In the genomic region with DNA sequence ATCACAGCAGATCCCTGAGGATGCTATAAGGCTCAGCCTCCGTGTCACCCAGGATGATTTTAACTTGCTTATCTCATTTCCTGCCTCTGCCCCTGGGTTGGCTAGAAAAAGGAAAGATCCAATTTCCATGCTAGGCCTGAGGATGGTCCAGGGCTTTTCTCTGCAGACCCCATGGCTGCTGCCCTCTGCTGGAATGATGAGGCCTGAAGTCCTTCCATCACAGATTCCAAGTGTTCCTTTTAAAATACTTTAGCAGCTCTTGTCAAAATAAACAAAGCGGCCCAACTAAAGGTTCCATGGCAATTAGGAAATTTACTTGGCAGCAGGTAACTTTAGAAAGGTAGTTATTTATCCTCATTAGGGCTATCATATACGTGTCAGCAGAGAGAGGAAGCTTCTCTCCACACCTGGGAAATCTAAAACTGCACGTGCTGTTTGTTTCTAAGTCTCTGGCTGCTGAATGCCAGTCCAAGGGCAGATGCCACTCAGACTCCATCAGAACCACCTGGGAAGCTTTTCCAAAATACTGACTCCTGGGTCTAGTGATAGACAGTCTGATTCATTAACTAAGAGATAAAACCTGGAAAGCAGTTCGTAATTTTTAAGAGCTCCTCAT, we compare ENCODE assay signal across 10 cellular contexts.
A peak's percentile ranks its signal among the peaks of the same experiment; 100 is the strongest.
DNase-seq lines count a peak whose midpoint lies in the region; ATAC-seq, FAIRE-seq and TF ChIP-seq lines count a peak whose summit lies in the region.
"Had no signal": no experiment of that assay in that cellular context is flagged by ENCODE, and none has a peak within 500 bp of the region (broad histone marks: within the 10 kb centered on the region; RNA-seq: fewer than 3 reads in every experiment).

No MANE protein-coding gene starts in this region.

- DNase-seq in Right ventricle myocardium superior (no peak), cardiac septum (ENCODE audit: low spot score) (no peak), RCC 7860 (ENCODE audit: low spot score) (peak; percentile 23), glutamatergic neuron (peak; percentile 62), urothelium cell line (ENCODE audit: low spot score) (peak; percentile 38), T-helper 2 cell (no peak), NCI-H2196 treated with DMSO at 0.1 percent for 48 hours (lab: John Stamatoyannopoulos, UW; ENCODE audit: unreplicated experiment) (no peak), NCI-H2107 (lab: John Stamatoyannopoulos, UW) (no peak)
- DNase-seq: CD4-positive, alpha-beta memory T cell; NCI-H2029 treated with DMSO at 0.1 percent for 48 hours had no signal

- no peaks in the 10 kb centered on the region for H3K4me1 Mint-ChIP-seq in glutamatergic neuron (ENCODE audit: low read depth, unreplicated experiment)
- H3K4me1 Mint-ChIP-seq: CD4-positive, alpha-beta memory T cell had no signal

- no peaks in the 10 kb centered on the region for H3K36me3 Mint-ChIP-seq in glutamatergic neuron (ENCODE audit: unreplicated experiment)
- H3K36me3 Mint-ChIP-seq: CD4-positive, alpha-beta memory T cell had no signal

- intact Hi-C loops in Right ventricle myocardium superior (cut with DNase I) = no loop called here
- intact Hi-C loops in cardiac septum (cut with DNase I) = loop anchor here (10.0 kb wide), 1 partner anchor 262 kb away; no protein-coding TSS in a partner anchor

- no peak overlapping the region for H3K4me3 Mint-ChIP-seq in glutamatergic neuron (ENCODE audit: unreplicated experiment)
- H3K4me3 Mint-ChIP-seq: CD4-positive, alpha-beta memory T cell had no signal

- peaks cover 5% of the 10 kb centered on the region for H3K27me3 Mint-ChIP-seq in glutamatergic neuron (ENCODE audit: unreplicated experiment)
- H3K27me3 Mint-ChIP-seq: CD4-positive, alpha-beta memory T cell had no signal

- peak; percentile 36 for ATAC-seq in Right ventricle myocardium superior (ENCODE audit: poor library complexity)

- peak; percentile 62 for TF ChIP-seq CTCF in glutamatergic neuron (IDR thresholded peaks at IDR 0.05; ENCODE audit: partially characterized antibody, unreplicated experiment)

- H3K27ac Mint-ChIP-seq in glutamatergic neuron (ENCODE audit: unreplicated experiment) = no peak overlapping the region
- H3K27ac Mint-ChIP-seq: CD4-positive, alpha-beta memory T cell had no signal

- FAIRE-seq in RCC 7860 (lab: Jason Lieb, UNC) (no peak), urothelium cell line (lab: Jason Lieb, UNC) (no peak)

- H3K9me3 Mint-ChIP-seq in glutamatergic neuron (ENCODE audit: unreplicated experiment) = no peaks in the 10 kb centered on the region

Comparison
In these comparisons a context has a peak if more than half of its experiments do, and no peak if none do; other contexts are left out.
1. DNase-seq: peak in RCC 7860 (single experiment), glutamatergic neuron (single experiment) and urothelium cell line (single experiment); none in Right ventricle myocardium superior (single experiment), cardiac septum (single experiment), T-helper 2 cell (0 of 5), NCI-H2196 treated with DMSO at 0.1 percent for 48 hours (single experiment) and NCI-H2107 (single experiment).